Comparison of ENCODE assay signal across 1 cellular context in genomic region chr6:27541932-27542297, GRCh38.
TF ChIP-seq lines count a peak whose summit lies in the region.

No MANE protein-coding gene starts in this region.

TF ChIP-seq in GM23338, 12 proteins besides CTCF, POLR2A, EP300 and RAD21:
- TF ChIP-seq ZNF462 (CRISPR knock-in tag; IDR thresholded peaks at IDR 0.05) (no peak), NANOG (IDR thresholded peaks at IDR 0.05; ENCODE audit: borderline replicate concordance) (no peak), EZH2 (IDR thresholded peaks at IDR 0.05; ENCODE audit: low read depth, unreplicated experiment) (no peak), REST (IDR thresholded peaks at IDR 0.05; ENCODE audit: unreplicated experiment) (no peak), ETS1 (IDR thresholded peaks at IDR 0.05) (no peak), ZNF331 (CRISPR knock-in tag; IDR thresholded peaks at IDR 0.05; ENCODE audit: low read depth) (no peak), ZNF114 (CRISPR knock-in tag; IDR thresholded peaks at IDR 0.05) (no peak)
